Comparison of ENCODE assay signal across 1 cellular context in the genomic region with DNA sequence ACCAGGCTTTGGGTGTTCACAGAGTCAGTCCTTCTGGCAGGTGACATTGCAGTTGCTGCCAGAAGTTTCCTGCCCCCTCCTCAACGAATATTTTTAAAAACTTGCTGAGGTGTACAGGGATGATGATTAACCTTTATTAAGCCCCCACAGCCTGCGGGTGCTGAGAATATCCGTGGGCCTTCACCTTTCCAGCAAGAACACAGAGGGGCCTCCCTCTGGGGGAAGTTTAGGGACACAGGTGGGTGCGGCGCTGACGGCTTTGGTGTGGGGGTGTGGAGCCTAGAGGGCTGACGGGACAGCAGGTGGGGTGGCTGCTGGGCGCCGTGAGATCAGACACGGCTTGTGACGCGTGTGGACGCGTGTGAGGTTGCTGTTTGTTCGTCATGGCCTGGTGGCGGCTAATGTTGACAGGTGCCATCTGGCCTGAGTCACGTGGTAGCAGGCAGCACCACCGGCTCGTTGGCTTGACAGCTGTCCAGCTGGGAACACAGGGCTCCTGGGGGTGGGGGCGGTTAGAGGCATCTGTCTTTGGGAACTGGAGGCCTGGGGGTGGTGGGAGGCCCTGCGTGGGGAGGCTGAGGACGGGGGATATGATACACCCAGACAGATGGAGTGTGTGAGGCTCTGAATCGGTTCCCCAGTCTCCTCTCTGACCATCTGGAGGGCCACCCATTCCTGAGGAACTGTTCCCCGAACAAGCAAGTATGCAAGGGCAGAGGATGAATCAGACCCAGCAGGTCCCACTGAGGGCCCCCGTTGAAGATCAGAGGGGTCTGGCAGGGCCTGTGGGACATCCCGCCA.
TF ChIP-seq lines count a peak whose summit lies in the region.

No MANE protein-coding gene starts in this region.

TF ChIP-seq in K562, 482 proteins besides CTCF, POLR2A, EP300 and RAD21 (continued from another document):
- TF ChIP-seq, protein P1, sequence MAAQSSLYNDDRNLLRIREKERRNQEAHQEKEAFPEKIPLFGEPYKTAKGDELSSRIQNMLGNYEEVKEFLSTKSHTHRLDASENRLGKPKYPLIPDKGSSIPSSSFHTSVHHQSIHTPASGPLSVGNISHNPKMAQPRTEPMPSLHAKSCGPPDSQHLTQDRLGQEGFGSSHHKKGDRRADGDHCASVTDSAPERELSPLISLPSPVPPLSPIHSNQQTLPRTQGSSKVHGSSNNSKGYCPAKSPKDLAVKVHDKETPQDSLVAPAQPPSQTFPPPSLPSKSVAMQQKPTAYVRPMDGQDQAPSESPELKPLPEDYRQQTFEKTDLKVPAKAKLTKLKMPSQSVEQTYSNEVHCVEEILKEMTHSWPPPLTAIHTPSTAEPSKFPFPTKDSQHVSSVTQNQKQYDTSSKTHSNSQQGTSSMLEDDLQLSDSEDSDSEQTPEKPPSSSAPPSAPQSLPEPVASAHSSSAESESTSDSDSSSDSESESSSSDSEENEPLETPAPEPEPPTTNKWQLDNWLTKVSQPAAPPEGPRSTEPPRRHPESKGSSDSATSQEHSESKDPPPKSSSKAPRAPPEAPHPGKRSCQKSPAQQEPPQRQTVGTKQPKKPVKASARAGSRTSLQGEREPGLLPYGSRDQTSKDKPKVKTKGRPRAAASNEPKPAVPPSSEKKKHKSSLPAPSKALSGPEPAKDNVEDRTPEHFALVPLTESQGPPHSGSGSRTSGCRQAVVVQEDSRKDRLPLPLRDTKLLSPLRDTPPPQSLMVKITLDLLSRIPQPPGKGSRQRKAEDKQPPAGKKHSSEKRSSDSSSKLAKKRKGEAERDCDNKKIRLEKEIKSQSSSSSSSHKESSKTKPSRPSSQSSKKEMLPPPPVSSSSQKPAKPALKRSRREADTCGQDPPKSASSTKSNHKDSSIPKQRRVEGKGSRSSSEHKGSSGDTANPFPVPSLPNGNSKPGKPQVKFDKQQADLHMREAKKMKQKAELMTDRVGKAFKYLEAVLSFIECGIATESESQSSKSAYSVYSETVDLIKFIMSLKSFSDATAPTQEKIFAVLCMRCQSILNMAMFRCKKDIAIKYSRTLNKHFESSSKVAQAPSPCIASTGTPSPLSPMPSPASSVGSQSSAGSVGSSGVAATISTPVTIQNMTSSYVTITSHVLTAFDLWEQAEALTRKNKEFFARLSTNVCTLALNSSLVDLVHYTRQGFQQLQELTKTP (IDR thresholded peaks at IDR 0.05; ENCODE audit: low read depth in 1 of 2, partially characterized antibody in 2 of 2): no peak
- no peak for TF ChIP-seq TAF9B (IDR thresholded peaks at IDR 0.05; ENCODE audit: partially characterized antibody)
- TF ChIP-seq GABPB2 (CRISPR knock-in tag; conservative IDR thresholded peaks at IDR 0.05): no peak
- no peak for TF ChIP-seq ZNF41 (CRISPR knock-in tag; conservative IDR thresholded peaks at IDR 0.05)
- no peak for TF ChIP-seq POLR2H (tag; IDR thresholded peaks at IDR 0.05; ENCODE audit: low read depth)
- no peak for TF ChIP-seq ZNF347 (CRISPR knock-in tag; IDR thresholded peaks at IDR 0.05; ENCODE audit: low read depth)
- TF ChIP-seq, protein P2, sequence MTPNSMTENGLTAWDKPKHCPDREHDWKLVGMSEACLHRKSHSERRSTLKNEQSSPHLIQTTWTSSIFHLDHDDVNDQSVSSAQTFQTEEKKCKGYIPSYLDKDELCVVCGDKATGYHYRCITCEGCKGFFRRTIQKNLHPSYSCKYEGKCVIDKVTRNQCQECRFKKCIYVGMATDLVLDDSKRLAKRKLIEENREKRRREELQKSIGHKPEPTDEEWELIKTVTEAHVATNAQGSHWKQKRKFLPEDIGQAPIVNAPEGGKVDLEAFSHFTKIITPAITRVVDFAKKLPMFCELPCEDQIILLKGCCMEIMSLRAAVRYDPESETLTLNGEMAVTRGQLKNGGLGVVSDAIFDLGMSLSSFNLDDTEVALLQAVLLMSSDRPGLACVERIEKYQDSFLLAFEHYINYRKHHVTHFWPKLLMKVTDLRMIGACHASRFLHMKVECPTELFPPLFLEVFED (CRISPR knock-in tag; conservative IDR thresholded peaks at IDR 0.05): no peak
- TF ChIP-seq HNRNPK (IDR thresholded peaks at IDR 0.05; ENCODE audit: low read depth, low read length, poor library complexity, severe bottlenecking): no peak
- TF ChIP-seq, protein P3, sequence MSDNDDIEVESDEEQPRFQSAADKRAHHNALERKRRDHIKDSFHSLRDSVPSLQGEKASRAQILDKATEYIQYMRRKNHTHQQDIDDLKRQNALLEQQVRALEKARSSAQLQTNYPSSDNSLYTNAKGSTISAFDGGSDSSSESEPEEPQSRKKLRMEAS (CRISPR knock-in tag; IDR thresholded peaks at IDR 0.05): peak; percentile 58; the same call in 1 of the 2 replicates
- no peak for TF ChIP-seq ZNF174 (CRISPR knock-in tag; IDR thresholded peaks at IDR 0.05)
- TF ChIP-seq CREB1 (IDR thresholded peaks at IDR 0.05): peak; percentile 67; the same call in 1 of the 2 replicates
- TF ChIP-seq CREB1 (CRISPR knock-in tag; IDR thresholded peaks at IDR 0.05): no peak
- peak; percentile 33; the same call in 1 of the 2 replicates for TF ChIP-seq CBFA2T2 (conservative IDR thresholded peaks at IDR 0.05)
- TF ChIP-seq ELF1 (tag; IDR thresholded peaks at IDR 0.05): no peak
- TF ChIP-seq ZFP36 (IDR thresholded peaks at IDR 0.05; ENCODE audit: low read depth, low read length, partially characterized antibody): no peak
